1 cellular context compared by ENCODE assay signal in the genomic region with DNA sequence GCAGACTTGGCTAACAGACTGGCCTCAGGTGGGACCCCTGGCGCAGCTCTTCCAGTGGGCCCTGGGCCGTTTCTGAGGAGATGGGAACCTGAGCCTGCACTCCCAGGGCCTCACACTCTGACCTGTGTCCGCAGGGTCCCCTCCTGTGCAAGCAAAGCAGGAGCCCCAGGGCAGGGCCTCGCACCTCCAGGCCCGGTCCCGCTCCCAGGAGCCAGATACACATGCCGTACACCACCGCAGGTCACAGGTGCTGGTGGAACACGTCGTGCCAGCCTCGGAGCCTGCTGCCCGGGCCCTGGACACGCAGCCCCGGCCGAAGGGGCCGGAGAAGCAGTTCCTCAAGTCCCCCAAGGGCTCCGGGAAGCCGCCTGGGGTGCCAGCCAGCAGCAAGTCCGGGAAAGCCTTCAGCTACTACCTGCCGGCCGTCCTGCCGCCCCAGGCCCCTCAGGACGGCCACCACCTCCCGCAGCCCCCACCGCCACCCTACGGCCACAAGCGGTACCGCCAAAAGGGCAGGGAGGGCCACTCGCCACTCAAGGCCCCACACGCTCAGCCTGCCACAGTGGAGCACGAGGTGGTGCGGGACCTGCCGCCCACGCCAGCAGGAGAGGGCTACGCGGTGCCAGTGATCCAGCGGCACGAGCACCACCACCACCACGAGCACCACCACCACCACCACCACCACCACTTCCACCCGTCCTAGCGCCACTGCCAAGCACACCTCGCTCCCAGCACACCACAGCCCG.
TF ChIP-seq lines count a peak whose summit lies in the region.

No MANE protein-coding gene starts in this region.

TF ChIP-seq in GM23338, 12 proteins besides CTCF, POLR2A, EP300 and RAD21 (continued from another document):
- TF ChIP-seq, protein P1, sequence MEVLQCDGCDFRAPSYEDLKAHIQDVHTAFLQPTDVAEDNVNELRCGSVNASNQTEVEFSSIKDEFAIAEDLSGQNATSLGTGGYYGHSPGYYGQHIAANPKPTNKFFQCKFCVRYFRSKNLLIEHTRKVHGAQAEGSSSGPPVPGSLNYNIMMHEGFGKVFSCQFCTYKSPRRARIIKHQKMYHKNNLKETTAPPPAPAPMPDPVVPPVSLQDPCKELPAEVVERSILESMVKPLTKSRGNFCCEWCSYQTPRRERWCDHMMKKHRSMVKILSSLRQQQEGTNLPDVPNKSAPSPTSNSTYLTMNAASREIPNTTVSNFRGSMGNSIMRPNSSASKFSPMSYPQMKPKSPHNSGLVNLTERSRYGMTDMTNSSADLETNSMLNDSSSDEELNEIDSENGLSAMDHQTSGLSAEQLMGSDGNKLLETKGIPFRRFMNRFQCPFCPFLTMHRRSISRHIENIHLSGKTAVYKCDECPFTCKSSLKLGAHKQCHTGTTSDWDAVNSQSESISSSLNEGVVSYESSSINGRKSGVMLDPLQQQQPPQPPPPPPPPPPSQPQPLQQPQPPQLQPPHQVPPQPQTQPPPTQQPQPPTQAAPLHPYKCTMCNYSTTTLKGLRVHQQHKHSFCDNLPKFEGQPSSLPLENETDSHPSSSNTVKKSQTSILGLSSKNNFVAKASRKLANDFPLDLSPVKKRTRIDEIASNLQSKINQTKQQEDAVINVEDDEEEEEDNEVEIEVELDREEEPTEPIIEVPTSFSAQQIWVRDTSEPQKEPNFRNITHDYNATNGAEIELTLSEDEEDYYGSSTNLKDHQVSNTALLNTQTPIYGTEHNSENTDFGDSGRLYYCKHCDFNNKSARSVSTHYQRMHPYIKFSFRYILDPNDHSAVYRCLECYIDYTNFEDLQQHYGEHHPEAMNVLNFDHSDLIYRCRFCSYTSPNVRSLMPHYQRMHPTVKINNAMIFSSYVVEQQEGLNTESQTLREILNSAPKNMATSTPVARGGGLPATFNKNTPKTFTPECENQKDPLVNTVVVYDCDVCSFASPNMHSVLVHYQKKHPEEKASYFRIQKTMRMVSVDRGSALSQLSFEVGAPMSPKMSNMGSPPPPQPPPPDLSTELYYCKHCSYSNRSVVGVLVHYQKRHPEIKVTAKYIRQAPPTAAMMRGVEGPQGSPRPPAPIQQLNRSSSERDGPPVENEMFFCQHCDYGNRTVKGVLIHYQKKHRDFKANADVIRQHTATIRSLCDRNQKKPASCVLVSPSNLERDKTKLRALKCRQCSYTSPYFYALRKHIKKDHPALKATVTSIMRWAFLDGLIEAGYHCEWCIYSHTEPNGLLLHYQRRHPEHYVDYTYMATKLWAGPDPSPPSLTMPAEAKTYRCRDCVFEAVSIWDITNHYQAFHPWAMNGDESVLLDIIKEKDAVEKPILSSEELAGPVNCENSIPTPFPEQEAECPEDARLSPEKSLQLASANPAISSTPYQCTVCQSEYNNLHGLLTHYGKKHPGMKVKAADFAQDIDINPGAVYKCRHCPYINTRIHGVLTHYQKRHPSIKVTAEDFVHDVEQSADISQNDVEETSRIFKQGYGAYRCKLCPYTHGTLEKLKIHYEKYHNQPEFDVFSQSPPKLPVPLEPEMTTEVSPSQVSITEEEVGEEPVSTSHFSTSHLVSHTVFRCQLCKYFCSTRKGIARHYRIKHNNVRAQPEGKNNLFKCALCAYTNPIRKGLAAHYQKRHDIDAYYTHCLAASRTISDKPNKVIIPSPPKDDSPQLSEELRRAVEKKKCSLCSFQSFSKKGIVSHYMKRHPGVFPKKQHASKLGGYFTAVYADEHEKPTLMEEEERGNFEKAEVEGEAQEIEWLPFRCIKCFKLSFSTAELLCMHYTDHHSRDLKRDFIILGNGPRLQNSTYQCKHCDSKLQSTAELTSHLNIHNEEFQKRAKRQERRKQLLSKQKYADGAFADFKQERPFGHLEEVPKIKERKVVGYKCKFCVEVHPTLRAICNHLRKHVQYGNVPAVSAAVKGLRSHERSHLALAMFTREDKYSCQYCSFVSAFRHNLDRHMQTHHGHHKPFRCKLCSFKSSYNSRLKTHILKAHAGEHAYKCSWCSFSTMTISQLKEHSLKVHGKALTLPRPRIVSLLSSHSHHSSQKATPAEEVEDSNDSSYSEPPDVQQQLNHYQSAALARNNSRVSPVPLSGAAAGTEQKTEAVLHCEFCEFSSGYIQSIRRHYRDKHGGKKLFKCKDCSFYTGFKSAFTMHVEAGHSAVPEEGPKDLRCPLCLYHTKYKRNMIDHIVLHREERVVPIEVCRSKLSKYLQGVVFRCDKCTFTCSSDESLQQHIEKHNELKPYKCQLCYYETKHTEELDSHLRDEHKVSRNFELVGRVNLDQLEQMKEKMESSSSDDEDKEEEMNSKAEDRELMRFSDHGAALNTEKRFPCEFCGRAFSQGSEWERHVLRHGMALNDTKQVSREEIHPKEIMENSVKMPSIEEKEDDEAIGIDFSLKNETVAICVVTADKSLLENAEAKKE (CRISPR knock-in tag; IDR thresholded peaks at IDR 0.05), result no peak
- no peak for TF ChIP-seq POLR2AphosphoS5 (IDR thresholded peaks at IDR 0.05; ENCODE audit: low read depth)
- no peak for TF ChIP-seq STAT1 (IDR thresholded peaks at IDR 0.05; ENCODE audit: unreplicated experiment)
- TF ChIP-seq CREB1 (CRISPR knock-in tag; IDR thresholded peaks at IDR 0.05; ENCODE audit: low read depth), result no peak
- TF ChIP-seq ZNF331 (CRISPR knock-in tag; IDR thresholded peaks at IDR 0.05; ENCODE audit: low read depth), result no peak
- no peak for TF ChIP-seq REST (IDR thresholded peaks at IDR 0.05; ENCODE audit: unreplicated experiment)
- TF ChIP-seq JUNB (IDR thresholded peaks at IDR 0.05; ENCODE audit: unreplicated experiment), result no peak
- TF ChIP-seq EZH2 (IDR thresholded peaks at IDR 0.05; ENCODE audit: low read depth, unreplicated experiment), result no peak
- no peak for TF ChIP-seq EZH2phosphoT487 (IDR thresholded peaks at IDR 0.05; ENCODE audit: unreplicated experiment)
